21 cellular contexts compared by ENCODE assay signal in genomic region chr4:35771571-35771970, GRCh38.
"Had no signal": no experiment of that assay in that cellular context is flagged by ENCODE, and none has a peak within 500 bp of the region (broad histone marks: within the 10 kb centered on the region; RNA-seq: fewer than 3 reads in every experiment).

No MANE protein-coding gene starts in this region.

- H3K4me3 ChIP-seq: dorsolateral prefrontal cortex, heart left ventricle, right atrium auricular region, suprapubic skin, thyroid gland had no signal

- H3K4me3 Mint-ChIP-seq: naive thymus-derived CD4-positive, alpha-beta T cell; neural crest cell; stimulated activated effector memory CD8-positive, alpha-beta T cell treated with anti-CD3 and anti-CD28 coated beads, Interleukin-12 subunit alpha, Interleukin-12 subunit beta, amount 100 ng/mL, for 72 hours; type B pancreatic cell had no signal

- H3K27ac Mint-ChIP-seq: naive thymus-derived CD4-positive, alpha-beta T cell; stimulated activated effector memory CD8-positive, alpha-beta T cell treated with anti-CD3 and anti-CD28 coated beads, Interleukin-12 subunit alpha, Interleukin-12 subunit beta, amount 100 ng/mL, for 72 hours; type B pancreatic cell had no signal

- H3K36me3 Mint-ChIP-seq: naive thymus-derived CD4-positive, alpha-beta T cell; stimulated activated effector memory CD8-positive, alpha-beta T cell treated with anti-CD3 and anti-CD28 coated beads, Interleukin-12 subunit alpha, Interleukin-12 subunit beta, amount 100 ng/mL, for 72 hours; type B pancreatic cell had no signal

- H3K27ac ChIP-seq: dorsolateral prefrontal cortex, heart left ventricle, right atrium auricular region, suprapubic skin, thyroid gland had no signal

- H3K36me3 ChIP-seq: heart left ventricle, right atrium auricular region, suprapubic skin, thyroid gland had no signal

- H3K9me3 ChIP-seq: heart left ventricle, right atrium auricular region, suprapubic skin, thyroid gland had no signal

- H3K27me3 Mint-ChIP-seq: naive thymus-derived CD4-positive, alpha-beta T cell; type B pancreatic cell had no signal

- H3K4me1 ChIP-seq: heart left ventricle, right atrium auricular region, suprapubic skin, thyroid gland had no signal

- H3K27me3 ChIP-seq: dorsolateral prefrontal cortex, heart left ventricle, right atrium auricular region, suprapubic skin, thyroid gland had no signal

- H3K9me3 Mint-ChIP-seq: naive thymus-derived CD4-positive, alpha-beta T cell; stimulated activated effector memory CD8-positive, alpha-beta T cell treated with anti-CD3 and anti-CD28 coated beads, Interleukin-12 subunit alpha, Interleukin-12 subunit beta, amount 100 ng/mL, for 72 hours; type B pancreatic cell had no signal

- DNase-seq: cortex of kidney; dorsolateral prefrontal cortex; effector CD8-positive, alpha-beta T cell; heart left ventricle; hippocampal formation; left colon; mesendoderm; naive thymus-derived CD4-positive, alpha-beta T cell; posterior cingulate gyrus; small intestine; stimulated activated CD4-positive, alpha-beta T cell treated with anti-CD3 and anti-CD28 coated beads, Interleukin-12 subunit alpha, Interleukin-12 subunit beta, amount 100 ng/mL, for 4 hours; stimulated activated naive CD8-positive, alpha-beta T cell treated with anti-CD3 and anti-CD28 coated beads, Interleukin-15, Interleukin-2, amounts not matched to agents 100 U/mL and 50 U/mL, for 24 hours; thyroid gland had no signal

- ATAC-seq: esophagus mucosa; heart left ventricle; left colon; naive thymus-derived CD4-positive, alpha-beta T cell; stimulated activated effector memory CD8-positive, alpha-beta T cell treated with anti-CD3 and anti-CD28 coated beads, Interleukin-12 subunit alpha, Interleukin-12 subunit beta, amount 100 ng/mL, for 72 hours; stimulated activated naive CD8-positive, alpha-beta T cell treated with anti-CD3 and anti-CD28 coated beads, Interleukin-15, Interleukin-2, amounts not matched to agents 100 U/mL and 50 U/mL, for 24 hours had no signal

- H3K4me1 Mint-ChIP-seq: naive thymus-derived CD4-positive, alpha-beta T cell; neural crest cell; stimulated activated effector memory CD8-positive, alpha-beta T cell treated with anti-CD3 and anti-CD28 coated beads, Interleukin-12 subunit alpha, Interleukin-12 subunit beta, amount 100 ng/mL, for 72 hours had no signal

- FAIRE-seq: frontal cortex, small intestine, urothelium cell line had no signal
